In genomic region chr10:14553434-14553833, GRCh38 we compare ENCODE assay signal across 9 cellular contexts.
DNase-seq lines count a peak whose midpoint lies in the region; TF ChIP-seq lines count a peak whose summit lies in the region.
"Had no signal": no experiment of that assay in that cellular context is flagged by ENCODE, and none has a peak within 500 bp of the region (broad histone marks: within the 10 kb centered on the region; RNA-seq: fewer than 3 reads in every experiment).

No MANE protein-coding gene starts in this region.

- peaks cover 0 to 34% (median 13%) of the 10 kb centered on the region in 4 donors for H3K4me1 ChIP-seq in tibial artery

- H3K4me3 ChIP-seq in coronary artery (no peak overlapping the region), tibial artery (no peak overlapping the region)

- peak; percentile 32 for DNase-seq in GM04504 (ENCODE audit: low read depth)
- peak; percentile 48 to 63 for DNase-seq in NOMO-1 (lab: John Stamatoyannopoulos, UW; ENCODE audit: unreplicated experiment in 2 of 2)
- no peak for DNase-seq in coronary artery (ENCODE audit: low spot score)
- DNase-seq in progenitor cell of endocrine pancreas (ENCODE audit: low spot score, unreplicated experiment): no peak
- no peak for DNase-seq in NCI-H2227 (lab: John Stamatoyannopoulos, UW; ENCODE audit: unreplicated experiment)
- no peak for DNase-seq in A172 (ENCODE audit: low spot score)
- no peak for DNase-seq in tibial artery
- no peak for DNase-seq in NCI-H446 (lab: John Stamatoyannopoulos, UW)
- DNase-seq: stimulated activated CD4-positive, alpha-beta T cell treated with anti-CD3 and anti-CD28 coated beads, Interleukin-4, amount 100 ng/mL, for 24 hours had no signal

- peaks cover 60% of the 10 kb centered on the region for H3K4me1 Mint-ChIP-seq in progenitor cell of endocrine pancreas (ENCODE audit: low read depth)

- TF ChIP-seq CTCF in coronary artery (IDR thresholded peaks at IDR 0.05) (no peak), progenitor cell of endocrine pancreas (IDR thresholded peaks at IDR 0.05; ENCODE audit: unreplicated experiment) (no peak), tibial artery (IDR thresholded peaks at IDR 0.05) (no peak)

- no peak overlapping the region for H3K4me3 Mint-ChIP-seq in progenitor cell of endocrine pancreas (ENCODE audit: low read depth)

- no peaks in the 10 kb centered on the region for H3K9me3 Mint-ChIP-seq in progenitor cell of endocrine pancreas (ENCODE audit: low read depth)

- H3K27ac ChIP-seq in coronary artery (peak overlapping the region; percentile 31 to 64), tibial artery (peak overlapping the region in 1 of 2 donors; percentile 27)

- H3K36me3 Mint-ChIP-seq in progenitor cell of endocrine pancreas (ENCODE audit: insufficient read depth): peaks cover 6% of the 10 kb centered on the region

- no peaks in the 10 kb centered on the region for H3K9me3 ChIP-seq in tibial artery

- H3K27me3 Mint-ChIP-seq in progenitor cell of endocrine pancreas: no peaks in the 10 kb centered on the region

- H3K27me3 ChIP-seq in tibial artery: no peaks in the 10 kb centered on the region

- H3K36me3 ChIP-seq in tibial artery: peaks cover 0 to 2% (median 0%) of the 10 kb centered on the region in 3 donors

- intact Hi-C loops in tibial artery (cut with DNase I; ENCODE audit: low total_unique reads): no loop called here

- H3K27ac Mint-ChIP-seq in progenitor cell of endocrine pancreas: peak overlapping the region; percentile 87

Comparison
In these comparisons a context has a peak if more than half of its experiments do, and no peak if none do; other contexts are left out.
1. DNase-seq: peak in GM04504 (single experiment) and NOMO-1 (2 of 2); none in coronary artery (single experiment), progenitor cell of endocrine pancreas (single experiment), NCI-H2227 (single experiment), A172 (single experiment), tibial artery (0 of 2) and NCI-H446 (0 of 2).